Comparison of ENCODE assay signal across 10 cellular contexts in the genomic region with DNA sequence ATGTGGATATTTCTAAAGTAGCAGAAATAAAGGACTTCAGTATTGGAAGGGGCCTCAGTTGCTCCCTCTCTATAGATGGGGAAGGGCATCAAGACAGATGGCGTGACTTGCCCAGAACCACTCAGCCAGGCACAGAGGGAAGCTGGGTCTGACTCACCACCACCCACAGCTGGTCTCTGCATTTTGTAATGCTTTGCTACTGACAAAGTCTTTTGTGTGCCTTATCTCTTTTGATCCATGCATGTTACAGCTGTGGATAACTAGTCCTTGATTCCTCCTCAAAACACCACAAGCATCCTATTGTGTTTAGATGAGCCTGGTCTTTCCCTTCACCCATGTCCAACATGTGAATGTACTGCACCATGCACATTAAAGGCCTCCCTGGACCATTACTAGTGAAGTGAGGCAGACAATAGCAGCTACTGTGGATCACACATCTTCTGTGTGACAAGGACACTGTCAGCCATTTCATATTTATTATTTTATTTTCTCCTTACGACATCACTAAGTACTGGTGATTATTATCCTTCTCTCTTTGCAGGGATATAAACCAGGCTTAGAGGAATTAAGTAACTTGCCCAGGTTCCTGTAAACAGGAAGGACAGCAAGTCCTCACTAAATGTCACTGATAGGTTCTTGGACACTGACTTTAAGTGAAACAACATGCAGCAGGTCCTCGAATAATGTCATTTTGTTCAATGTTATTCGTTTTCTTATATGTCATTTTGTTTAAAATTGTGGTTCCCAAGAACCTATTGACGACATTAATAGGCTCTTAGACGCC. TPM values are rescaled to one million over a fixed set of nuclear protein-coding genes. Genes with fewer than 3 reads are reported as not detected.
DNase-seq lines count a peak whose midpoint lies in the region; ATAC-seq and FAIRE-seq lines count a peak whose summit lies in the region.
"Had no signal": no experiment of that assay in that cellular context is flagged by ENCODE, and none has a peak within 500 bp of the region (broad histone marks: within the 10 kb centered on the region; RNA-seq: fewer than 3 reads in every experiment).

No MANE protein-coding gene starts in this region.

- no peak overlapping the region for H3K27ac ChIP-seq in small intestine (ENCODE audit: low read depth in 1 of 2, low read length in 1 of 2)

- POLR2A ChIA-PET in activated CD4-positive, alpha-beta memory T cell treated with anti-CD3 and anti-CD28 coated beads, Interleukin-2, amount 10 ng/mL, durations not matched to agents 7 days and 5 days (lab: Charles Lee), result interaction anchor here (1.2 to 2.2 kb wide), 3 partner anchors 117 to 131 kb away, joined by 4 to 9 read pairs (median 4); partner anchors contain the start of gene CKAP2L

- no peaks in the 10 kb centered on the region for H3K36me3 ChIP-seq in small intestine (ENCODE audit: control insufficient read depth in 2 of 2, insufficient read depth in 2 of 2, low read length in 2 of 2)

- no peaks in the 10 kb centered on the region for H3K27me3 Mint-ChIP-seq in activated CD4-positive, alpha-beta memory T cell treated with anti-CD3 and anti-CD28 coated beads, Interleukin-2, amount 10 ng/mL, durations not matched to agents 7 days and 5 days

- WGBS in small intestine, 3 donors, result 74 to 80% (median 79%) methylated on average over 6 of the region's 6 CpGs

- H3K4me3 ChIP-seq in small intestine (ENCODE audit: low read depth in 1 of 2, low read length in 2 of 2), result no peak overlapping the region

- H3K4me1 ChIP-seq in small intestine (ENCODE audit: control insufficient read depth in 2 of 2, insufficient read depth in 1 of 2, low read depth in 1 of 2, low read length in 1 of 2), result no peaks in the 10 kb centered on the region

- H3K4me3 Mint-ChIP-seq in activated CD4-positive, alpha-beta memory T cell treated with anti-CD3 and anti-CD28 coated beads, Interleukin-2, amount 10 ng/mL, durations not matched to agents 7 days and 5 days, result no peak overlapping the region

- ATAC-seq in GM19452 (IDR thresholded peaks at IDR 0.05; ENCODE audit: unreplicated experiment) (peak; percentile 70), HG03521 (IDR thresholded peaks at IDR 0.05; ENCODE audit: unreplicated experiment) (peak; percentile 42)

- H3K9me3 ChIP-seq in small intestine (ENCODE audit: control insufficient read depth, low read depth), result no peaks in the 10 kb centered on the region

- H3K27me3 ChIP-seq in small intestine (ENCODE audit: control insufficient read depth in 2 of 2, insufficient read depth in 2 of 2, low read length in 2 of 2), result no peaks in the 10 kb centered on the region

- H3K4me1 Mint-ChIP-seq in activated CD4-positive, alpha-beta memory T cell treated with anti-CD3 and anti-CD28 coated beads, Interleukin-2, amount 10 ng/mL, durations not matched to agents 7 days and 5 days, result peaks cover 57% of the 10 kb centered on the region

- peak overlapping the region; percentile 61 for H3K27ac Mint-ChIP-seq in activated CD4-positive, alpha-beta memory T cell treated with anti-CD3 and anti-CD28 coated beads, Interleukin-2, amount 10 ng/mL, durations not matched to agents 7 days and 5 days

- H3K9me3 Mint-ChIP-seq in activated CD4-positive, alpha-beta memory T cell treated with anti-CD3 and anti-CD28 coated beads, Interleukin-2, amount 10 ng/mL, durations not matched to agents 7 days and 5 days, result no peaks in the 10 kb centered on the region

- CTCF ChIA-PET in activated CD4-positive, alpha-beta memory T cell treated with anti-CD3 and anti-CD28 coated beads, Interleukin-2, amount 10 ng/mL, durations not matched to agents 7 days and 5 days (lab: Charles Lee), result interaction anchor here (0.6 to 2.5 kb wide), 7 partner anchors 60 to 835 kb away, joined by 3 to 13 read pairs (median 3); no protein-coding TSS in a partner anchor

- no peak for FAIRE-seq in small intestine (lab: Jason Lieb, UNC)

- DNase-seq in ELR (ENCODE audit: low read depth) (peak; percentile 98), lung microvascular endothelial cell (ENCODE audit: low read depth in 2 of 2) (peak; percentile 14 to 94), NCI-H1694 treated with DMSO at 0.1 percent for 48 hours (lab: John Stamatoyannopoulos, UW) (no peak), NCI-H748 treated with DMSO at 0.1 percent for 48 hours (lab: John Stamatoyannopoulos, UW) (no peak), small intestine (no peak)
- DNase-seq in activated CD4-positive, alpha-beta memory T cell treated with anti-CD3 and anti-CD28 coated beads, Interleukin-2, amount 10 ng/mL, durations not matched to agents 7 days and 5 days, result peak; percentile 57

- peaks cover 4% of the 10 kb centered on the region for H3K36me3 Mint-ChIP-seq in activated CD4-positive, alpha-beta memory T cell treated with anti-CD3 and anti-CD28 coated beads, Interleukin-2, amount 10 ng/mL, durations not matched to agents 7 days and 5 days (ENCODE audit: low read depth)

RNA-seq across cellular contexts. Expression of gene IL37, which starts 29.6 kb away (rescaled TPM):
- under 1 TPM; 0.33 to 0.48 TPM for total RNA-seq in activated CD4-positive, alpha-beta memory T cell treated with anti-CD3 and anti-CD28 coated beads, Interleukin-2, amount 10 ng/mL, durations not matched to agents 7 days and 5 days
- not detected in 2 replicates for total RNA-seq in lung microvascular endothelial cell
- polyA plus RNA-seq in small intestine, result not detected
- total RNA-seq: T-helper 2 cell treated with Interferon-gamma antibody and Interleukin-4, amounts not matched to agents 100 ng/mL and 5 ng/mL, for 36 hours had no signal
- polyA plus RNA-seq: neural cell had no signal

RNA-seq across cellular contexts. Expression of gene IL1B, which starts 44.8 kb away (rescaled TPM):
- under 1 TPM in 1 of 2 experiments, not detected in 1; 0.48 TPM for total RNA-seq in activated CD4-positive, alpha-beta memory T cell treated with anti-CD3 and anti-CD28 coated beads, Interleukin-2, amount 10 ng/mL, durations not matched to agents 7 days and 5 days
- 0.22 TPM in 1 of 2 replicates, not detected in the other for total RNA-seq in lung microvascular endothelial cell
- polyA plus RNA-seq in small intestine, result 1 to 10 TPM; 2.7 to 5.3 (median 2.7) TPM
- total RNA-seq: T-helper 2 cell treated with Interferon-gamma antibody and Interleukin-4, amounts not matched to agents 100 ng/mL and 5 ng/mL, for 36 hours had no signal
- polyA plus RNA-seq: neural cell had no signal

Comparison
In these comparisons a context has a peak if more than half of its experiments do, and no peak if none do; other contexts are left out.
1. DNase-seq: peak in ELR (single experiment), activated CD4-positive, alpha-beta memory T cell treated with anti-CD3 and anti-CD28 coated beads, Interleukin-2, amount 10 ng/mL, durations not matched to agents 7 days and 5 days (single experiment) and lung microvascular endothelial cell (2 of 2); none in NCI-H1694 treated with DMSO at 0.1 percent for 48 hours (single experiment), NCI-H748 treated with DMSO at 0.1 percent for 48 hours (single experiment) and small intestine (single experiment).